ENCODE assay signal across 24 cellular contexts in genomic region chr15:40456738-40457137, GRCh38. TPM values are rescaled to one million over a fixed set of nuclear protein-coding genes. Genes with fewer than 3 reads are reported as not detected.
A peak's percentile ranks its signal among the peaks of the same experiment; 100 is the strongest.
DNase-seq lines count a peak whose midpoint lies in the region; ATAC-seq and TF ChIP-seq lines count a peak whose summit lies in the region.
"Had no signal": no experiment of that assay in that cellular context is flagged by ENCODE, and none has a peak within 500 bp of the region (broad histone marks: within the 10 kb centered on the region; RNA-seq: fewer than 3 reads in every experiment).

No MANE protein-coding gene starts in this region.

- H3K27me3 ChIP-seq in BLaER1 treated with 17β-estradiol and CSF1 and Interleukin-3, amounts not matched to agents 10 nM and 100 nM, result no peaks in the 10 kb centered on the region
- H3K27me3 ChIP-seq in WERI-Rb-1 (ENCODE audit: insufficient read depth, low read depth, severe bottlenecking), result no peaks in the 10 kb centered on the region
- H3K27me3 ChIP-seq: sigmoid colon had no signal

- peaks cover 35 to 43% (median 39%) of the 10 kb centered on the region in 11 experiments for H3K36me3 ChIP-seq in BLaER1 treated with 17β-estradiol and CSF1 and Interleukin-3, amounts not matched to agents 10 nM and 100 nM
- H3K36me3 ChIP-seq in WERI-Rb-1, result peaks cover 27% of the 10 kb centered on the region

- no peak for TF ChIP-seq CTCF in WERI-Rb-1 (IDR thresholded peaks at IDR 0.05; ENCODE audit: low read depth, low read length)

- H3K4me3 Mint-ChIP-seq in activated T-cell treated with anti-CD3 and anti-CD28 coated beads, Interleukin-2, amount 50 U/mL, for 24 hours, result no peak overlapping the region
- peak overlapping the region in 1 of 5 donors; percentile 30 for H3K4me3 Mint-ChIP-seq in immature natural killer cell
- H3K4me3 Mint-ChIP-seq: activated CD4-positive, alpha-beta memory T cell treated with anti-CD3 and anti-CD28 coated beads for 36 hours; activated naive CD8-positive, alpha-beta T cell treated with anti-CD3 and anti-CD28 coated beads, Interleukin-2, amount 10 ng/mL, durations not matched to agents 7 days and 5 days had no signal

- H3K36me3 Mint-ChIP-seq in activated T-cell treated with anti-CD3 and anti-CD28 coated beads, Interleukin-2, amount 50 U/mL, for 24 hours (ENCODE audit: low read depth), result peaks cover 34% of the 10 kb centered on the region
- H3K36me3 Mint-ChIP-seq in immature natural killer cell, result no peaks in the 10 kb centered on the region
- H3K36me3 Mint-ChIP-seq: activated CD4-positive, alpha-beta memory T cell treated with anti-CD3 and anti-CD28 coated beads for 36 hours; activated naive CD8-positive, alpha-beta T cell treated with anti-CD3 and anti-CD28 coated beads, Interleukin-2, amount 10 ng/mL, durations not matched to agents 7 days and 5 days had no signal

- H4K20me1 ChIP-seq in BLaER1 treated with 17β-estradiol and CSF1 and Interleukin-3, amounts not matched to agents 10 nM and 100 nM, result peaks cover 92 to 100% (median 100%) of the 10 kb centered on the region in 11 experiments

- H3K27me3 Mint-ChIP-seq in activated T-cell treated with anti-CD3 and anti-CD28 coated beads, Interleukin-2, amount 50 U/mL, for 24 hours, result no peaks in the 10 kb centered on the region
- H3K27me3 Mint-ChIP-seq in immature natural killer cell (ENCODE audit: low read depth in 3 of 3), result peaks cover 0 to 9% (median 3%) of the 10 kb centered on the region in 3 donors
- H3K27me3 Mint-ChIP-seq: activated CD4-positive, alpha-beta memory T cell treated with anti-CD3 and anti-CD28 coated beads for 36 hours; activated naive CD8-positive, alpha-beta T cell treated with anti-CD3 and anti-CD28 coated beads, Interleukin-2, amount 10 ng/mL, durations not matched to agents 7 days and 5 days; progenitor cell of endocrine pancreas had no signal

- no peak overlapping the region for H3K4me3 ChIP-seq in BLaER1 treated with 17β-estradiol and CSF1 and Interleukin-3, amounts not matched to agents 10 nM and 100 nM
- H3K4me3 ChIP-seq in WERI-Rb-1 (ENCODE audit: low read depth, low read length), result no peak overlapping the region
- H3K4me3 ChIP-seq: lung, sigmoid colon had no signal

- peaks cover 59% of the 10 kb centered on the region for H3K4me1 Mint-ChIP-seq in activated T-cell treated with anti-CD3 and anti-CD28 coated beads, Interleukin-2, amount 50 U/mL, for 24 hours (ENCODE audit: low read depth)
- H3K4me1 Mint-ChIP-seq in immature natural killer cell, result peaks cover 60 to 62% of the 10 kb centered on the region in 2 donors

- peaks cover 57 to 66% (median 61%) of the 10 kb centered on the region in 10 experiments for H3K4me1 ChIP-seq in BLaER1 treated with 17β-estradiol and CSF1 and Interleukin-3, amounts not matched to agents 10 nM and 100 nM

- DNase-seq in activated T-cell treated with anti-CD3 and anti-CD28 coated beads, Interleukin-2, amount 50 U/mL, for 24 hours, result no peak
- DNase-seq in activated T-cell treated with anti-CD3 and anti-CD28 coated beads, Interleukin-2, amount 50 U/mL, for 1 hour, result no peak
- DNase-seq in WERI-Rb-1, result no peak
- DNase-seq in immature natural killer cell, result no peak
- DNase-seq in mucosa of gallbladder (ENCODE audit: low spot score), result no peak
- DNase-seq in LoVo (ENCODE audit: low spot score), result no peak
- DNase-seq: activated CD4-positive, alpha-beta memory T cell treated with anti-CD3 and anti-CD28 coated beads for 36 hours; activated CD4-positive, CD25-positive, alpha-beta regulatory T cell; activated naive CD8-positive, alpha-beta T cell treated with anti-CD3 and anti-CD28 coated beads, Interleukin-2, amount 10 ng/mL, durations not matched to agents 7 days and 5 days; activated T-cell treated with anti-CD3 and anti-CD28 coated beads for 4 hours; DMS79 treated with DMSO at 0.1 percent for 48 hours; effector CD8-positive, alpha-beta T cell; erythroblast; KBM-7; NCI-H1436; SHP77 treated with DMSO at 0.1 percent for 48 hours; sigmoid colon; stimulated activated CD4-positive, alpha-beta T cell treated with anti-CD3 and anti-CD28 coated beads, Interleukin-15, amount 100 ng/mL, for 24 hours; stimulated activated CD8-positive, alpha-beta memory T cell treated with anti-CD3 and anti-CD28 coated beads, Interleukin-4, amount 100 ng/mL, for 48 hours; T1000 had no signal

- H3K27ac ChIP-seq in BLaER1 treated with 17β-estradiol and CSF1 and Interleukin-3, amounts not matched to agents 10 nM and 100 nM, result peak overlapping the region in 5 of 11 experiments; percentile 4 to 48 (median 36); a peak in 5 of 22 replicates
- peak overlapping the region; percentile 46 for H3K27ac ChIP-seq in WERI-Rb-1
- H3K27ac ChIP-seq: sigmoid colon had no signal

- no peaks in the 10 kb centered on the region for H3K9me3 Mint-ChIP-seq in activated T-cell treated with anti-CD3 and anti-CD28 coated beads, Interleukin-2, amount 50 U/mL, for 24 hours
- H3K9me3 Mint-ChIP-seq in immature natural killer cell, result no peaks in the 10 kb centered on the region
- H3K9me3 Mint-ChIP-seq: activated CD4-positive, alpha-beta memory T cell treated with anti-CD3 and anti-CD28 coated beads for 36 hours; activated naive CD8-positive, alpha-beta T cell treated with anti-CD3 and anti-CD28 coated beads, Interleukin-2, amount 10 ng/mL, durations not matched to agents 7 days and 5 days had no signal

- ATAC-seq in GM21423 (IDR thresholded peaks at IDR 0.05; ENCODE audit: unreplicated experiment), result no peak

- peak overlapping the region in 3 of 11 experiments; percentile 27 to 71 (median 49); a peak in 4 of 22 replicates for H3K9ac ChIP-seq in BLaER1 treated with 17β-estradiol and CSF1 and Interleukin-3, amounts not matched to agents 10 nM and 100 nM

- no peaks in the 10 kb centered on the region for H3K9me3 ChIP-seq in BLaER1 treated with 17β-estradiol and CSF1 and Interleukin-3, amounts not matched to agents 10 nM and 100 nM (replicated peaks in 1 of 11)
- no peaks in the 10 kb centered on the region for H3K9me3 ChIP-seq in WERI-Rb-1 (ENCODE audit: severe bottlenecking)
- H3K9me3 ChIP-seq: sigmoid colon had no signal

- H3K27ac Mint-ChIP-seq in activated T-cell treated with anti-CD3 and anti-CD28 coated beads, Interleukin-2, amount 50 U/mL, for 24 hours, result peak overlapping the region; percentile 71
- H3K27ac Mint-ChIP-seq in immature natural killer cell, result peak overlapping the region in 5 of 6 donors; percentile 36 to 95 (median 77)
- H3K27ac Mint-ChIP-seq: activated CD4-positive, alpha-beta memory T cell treated with anti-CD3 and anti-CD28 coated beads for 36 hours; activated naive CD8-positive, alpha-beta T cell treated with anti-CD3 and anti-CD28 coated beads, Interleukin-2, amount 10 ng/mL, durations not matched to agents 7 days and 5 days; progenitor cell of endocrine pancreas had no signal

- H3K4me2 ChIP-seq in BLaER1 treated with 17β-estradiol and CSF1 and Interleukin-3, amounts not matched to agents 10 nM and 100 nM, result peak overlapping the region in 10 of 11 experiments; percentile 5 to 97 (median 84); a peak in 14 of 22 replicates

RNA-seq across cellular contexts. Expression of gene CHST14, which starts 14.0 kb away (rescaled TPM):
- polyA plus RNA-seq in immature natural killer cell, result 1 to 10 TPM; 1.9 to 3.6 (median 3.3) TPM
- total RNA-seq in mucosa of gallbladder, result 15.8 TPM

RNA-seq across cellular contexts. Expression of gene BAHD1, which starts 16.0 kb away (rescaled TPM):
- 1 to 10 TPM; 2.1 to 6.1 (median 3.4) TPM for polyA plus RNA-seq in immature natural killer cell
- total RNA-seq in mucosa of gallbladder, result 33.1 TPM

RNA-seq across cellular contexts. Expression of gene IVD, which starts 51.1 kb away (rescaled TPM):
- 10 to 100 TPM; 41.8 to 63.0 (median 60.6) TPM for polyA plus RNA-seq in immature natural killer cell
- 123 TPM for total RNA-seq in mucosa of gallbladder
